ENCODE assay signal across 5 cellular contexts in genomic region chr1:47195981-47196380, GRCh38. TPM values are rescaled to one million over a fixed set of nuclear protein-coding genes. Genes with fewer than 3 reads are reported as not detected.
"Had no signal": no experiment of that assay in that cellular context is flagged by ENCODE, and none has a peak within 500 bp of the region (broad histone marks: within the 10 kb centered on the region; RNA-seq: fewer than 3 reads in every experiment).

No MANE protein-coding gene starts in this region.

RNA-seq across cellular contexts. Expression of gene PDZK1IP1, which starts 6.1 kb away (rescaled TPM):
- total RNA-seq: GM23338, H1, H9, IMR-90 had no signal
- polyA plus RNA-seq: GM23338, IMR-90 had no signal

RNA-seq across cellular contexts. Expression of gene TAL1, which starts 36.0 kb away (rescaled TPM):
- total RNA-seq: GM23338, H9, HT-29, IMR-90 had no signal
- polyA plus RNA-seq: GM23338, IMR-90 had no signal

RNA-seq across cellular contexts. Expression of gene CYP4A22, which starts 58.7 kb away (rescaled TPM):
- total RNA-seq: GM23338, H1, H9, HT-29, IMR-90 had no signal
- polyA plus RNA-seq: GM23338, H1, IMR-90 had no signal
